ENCODE assay signal across 1 cellular context in genomic region chr16:30891043-30891823, GRCh38.
A peak's percentile ranks its signal among the peaks of the same experiment; 100 is the strongest.
TF ChIP-seq lines count a peak whose summit lies in the region.

No MANE protein-coding gene starts in this region.

TF ChIP-seq in HEK293T, 16 proteins besides CTCF, POLR2A, EP300 and RAD21:
- peak; percentile 53; the same call in 1 of the 2 replicates for TF ChIP-seq ZNF384 (IDR thresholded peaks at IDR 0.05)
